ENCODE assay signal across 8 cellular contexts in genomic region chr7:6536262-6536770, GRCh38. TPM values are rescaled to one million over a fixed set of nuclear protein-coding genes. Genes with fewer than 3 reads are reported as not detected.
A peak's percentile ranks its signal among the peaks of the same experiment; 100 is the strongest.
DNase-seq lines count a peak whose midpoint lies in the region; ATAC-seq, FAIRE-seq and TF ChIP-seq lines count a peak whose summit lies in the region.

No MANE protein-coding gene starts in this region.

- TF ChIP-seq POLR2A in H1 (IDR thresholded peaks at IDR 0.05; ENCODE audit: control extremely low read depth in 1 of 2, low read depth in 2 of 2, low read length in 2 of 2) = no peak

- POLR2A ChIA-PET in GM10248 (lab: Yijun Ruan, JAX) = no interaction called here
- POLR2A ChIA-PET in H1 (lab: Charles Lee; ENCODE audit: partially characterized antibody) = interaction anchor here (0.7 to 1.0 kb wide), 2 partner anchors 13 to 40 kb away, joined by 3 read pairs; no protein-coding TSS in a partner anchor

- no peak overlapping the region for H2BK120ac ChIP-seq in H1 (replicated peaks; ENCODE audit: low read depth, low read length)

- no peak overlapping the region for H3K4ac ChIP-seq in H1 (replicated peaks; ENCODE audit: insufficient read length, low read depth, low read length)

- peaks cover 3 to 38% (median 34%) of the 10 kb centered on the region in 4 experiments for H3K27me3 ChIP-seq in H1 (replicated peaks in 1 of 4; ENCODE audit: control insufficient read depth in 3 of 4, extremely low read depth in 1 of 4, insufficient read depth in 3 of 4, low read length in 3 of 4)
- no peaks in the 10 kb centered on the region for H3K27me3 ChIP-seq in parathyroid adenoma (ENCODE audit: control insufficient read depth, insufficient read depth, low read length)

- H3K4me1 ChIP-seq in H1 (replicated peaks in 1 of 4; ENCODE audit: control insufficient read depth in 3 of 4, insufficient read depth in 4 of 4, low read length in 3 of 4) = peaks cover 0 to 4% (median 3%) of the 10 kb centered on the region in 4 experiments; a peak in 4 of 7 replicates
- no peaks in the 10 kb centered on the region for H3K4me1 ChIP-seq in parathyroid adenoma

- no peaks in the 10 kb centered on the region for H3K79me2 ChIP-seq in H1 (ENCODE audit: control insufficient read depth in 1 of 2, insufficient read depth in 2 of 2, low read length in 2 of 2)
- H3K79me2 ChIP-seq in parathyroid adenoma = no peaks in the 10 kb centered on the region

- H3K4me3 ChIP-seq in H1 (ENCODE audit: extremely low read depth in 1 of 4, insufficient read depth in 2 of 4, low read depth in 3 of 4, low read length in 4 of 4) (peak overlapping the region; percentile 58 to 75 (median 67)), parathyroid adenoma (ENCODE audit: low read depth, low read length) (no peak overlapping the region)

- H4K91ac ChIP-seq in H1 (replicated peaks; ENCODE audit: insufficient read length, low read length) = no peak overlapping the region

- H2BK12ac ChIP-seq in H1 (ENCODE audit: low read depth, low read length) = no peak overlapping the region

- H3K4me2 ChIP-seq in H1 (ENCODE audit: insufficient read depth in 1 of 2, low read depth in 2 of 2, low read length in 2 of 2) (peak overlapping the region; percentile 60 to 83), parathyroid adenoma (ENCODE audit: low read length) (peak overlapping the region; percentile 51)

- WGBS in H1 (ENCODE audit: extremely low coverage in 1 of 2, insufficient coverage in 1 of 2, insufficient read length in 1 of 2, insufficient replicate concordance in 2 of 2, low coverage in 1 of 2, low lambda C conversion rate in 2 of 2, missing lambda C conversion rate in 1 of 2), 2 experiments = 1% methylated on average over 13 of the region's 40 CpGs; no CpG with 5 or more reads in 1 of the 2 experiments

- H3K27ac ChIP-seq in H1 (ENCODE audit: low read depth, low read length) (no peak overlapping the region), parathyroid adenoma (no peak overlapping the region)

- H3K14ac ChIP-seq in H1 (ENCODE audit: insufficient read length) = no peak overlapping the region

- peaks cover 0 to 3% of the 10 kb centered on the region in 2 experiments for H4K20me1 ChIP-seq in H1 (replicated peaks in 1 of 2; ENCODE audit: control insufficient read depth in 1 of 2, insufficient read depth in 2 of 2, low read length in 2 of 2)

- H3K36me3 ChIP-seq in H1 (ENCODE audit: control insufficient read depth in 2 of 4, insufficient read depth in 4 of 4, low read length in 3 of 4) (no peaks in the 10 kb centered on the region), parathyroid adenoma (ENCODE audit: control insufficient read depth, insufficient read depth, low read length) (no peaks in the 10 kb centered on the region)

- no peak overlapping the region; the same call in 1 of the 2 replicates for H3K18ac ChIP-seq in H1 (ENCODE audit: extremely low read depth, low read length)

- H3K23me2 ChIP-seq in H1 (ENCODE audit: low read depth, low read length) = peaks cover 8% of the 10 kb centered on the region; the same call in 1 of the 2 replicates

- H2AFZ ChIP-seq in H1 (ENCODE audit: low read length) (no peak overlapping the region), parathyroid adenoma (peak overlapping the region; percentile 45)

- H2AK5ac ChIP-seq in H1 (ENCODE audit: low read depth, low read length) = no peak overlapping the region

- no peak overlapping the region for H4K8ac ChIP-seq in H1 (ENCODE audit: extremely low read depth, insufficient read depth, low read length)

- CTCF ChIA-PET in GM10248 (lab: Yijun Ruan, JAX) = interaction anchor here (1.3 to 2.1 kb wide), 2 partner anchors 9 to 23 kb away, joined by 4 to 13 read pairs; no protein-coding TSS in a partner anchor
- CTCF ChIA-PET in H1 (lab: Charles Lee; ENCODE audit: partially characterized antibody) = interaction anchor here (0.7 to 2.7 kb wide), 6 partner anchors 9 to 32 kb away, joined by 3 to 12 read pairs (median 4); no protein-coding TSS in a partner anchor

- H3K79me1 ChIP-seq in H1 (ENCODE audit: low read depth, low read length) = no peaks in the 10 kb centered on the region; the same call in 1 of the 2 replicates

- H3K9ac ChIP-seq in H1 (replicated peaks in 1 of 4; ENCODE audit: extremely low read depth in 1 of 4, low read depth in 3 of 4, low read length in 3 of 4) (no peak overlapping the region), parathyroid adenoma (no peak overlapping the region)

- no peak for FAIRE-seq in H1 (lab: Jason Lieb, UNC)

- no peak overlapping the region for H4K5ac ChIP-seq in H1 (ENCODE audit: insufficient read length, low read depth, low read length)

- H3K23ac ChIP-seq in H1 (ENCODE audit: insufficient read length) = no peak overlapping the region

- H2BK15ac ChIP-seq in H1 (ENCODE audit: low read length) = no peak overlapping the region

- peak; percentile 56 for DNase-seq in GM10248 (ENCODE audit: extremely low spot score)
- peak; percentile 55 for DNase-seq in NCI-H1105 treated with DMSO at 0.1 percent for 48 hours (lab: John Stamatoyannopoulos, UW)
- DNase-seq in H1 (ENCODE audit: low read depth in 1 of 2, low spot score in 2 of 2) = peak in 1 of 2 experiments; percentile 63
- no peak for DNase-seq in NCI-H2029 treated with DMSO at 0.1 percent for 48 hours (lab: John Stamatoyannopoulos, UW)
- no peak for DNase-seq in activated CD4-positive, CD25-positive, alpha-beta regulatory T cell treated with anti-CD3 and anti-CD28 coated beads, Interleukin-2, amount 50 U/mL, for 72 hours
- DNase-seq in foreskin melanocyte = no peak

- no peak overlapping the region for H2BK20ac ChIP-seq in H1 (ENCODE audit: low read length)

- TF ChIP-seq RAD21 in H1 (IDR thresholded peaks at IDR 0.05 in 1 of 2, conservative IDR thresholded peaks at IDR 0.05 in 1 of 2; ENCODE audit: low read depth in 2 of 2, low read length in 2 of 2) = no peak

- ATAC-seq in GM18498 (IDR thresholded peaks at IDR 0.05; ENCODE audit: unreplicated experiment) = no peak

- H3K9me3 ChIP-seq in H1 (ENCODE audit: insufficient read depth in 2 of 2, low read depth in 1 of 2, low read length in 1 of 2) (no peaks in the 10 kb centered on the region), parathyroid adenoma (ENCODE audit: control insufficient read depth, low read length) (no peaks in the 10 kb centered on the region)

- no peak for TF ChIP-seq CTCF in GM10248 (IDR thresholded peaks at IDR 0.05; ENCODE audit: control extremely low read depth, extremely low read depth, low read depth, missing control alignments)
- no peak for TF ChIP-seq CTCF in H1 (IDR thresholded peaks at IDR 0.05; ENCODE audit: control extremely low read depth in 1 of 3, insufficient read depth in 1 of 3, low read depth in 1 of 3, low read length in 3 of 3)
- no peak for TF ChIP-seq CTCF in parathyroid adenoma (IDR thresholded peaks at IDR 0.05)

- TF ChIP-seq EP300 in H1 (IDR thresholded peaks at IDR 0.05; ENCODE audit: borderline replicate concordance in 1 of 2, low read depth in 2 of 2, low read length in 2 of 2) = no peak

- no peak overlapping the region for H2BK5ac ChIP-seq in H1 (ENCODE audit: low read depth, low read length)

- H3K56ac ChIP-seq in H1 (replicated peaks; ENCODE audit: insufficient read length, low read depth, low read length) = no peak overlapping the region

TF ChIP-seq in H1, 55 proteins besides CTCF, POLR2A, EP300 and RAD21 (continues in another document):
- TF ChIP-seq PHF8 (conservative IDR thresholded peaks at IDR 0.05; ENCODE audit: low read depth, low read length) (no peak), NRF1 (IDR thresholded peaks at IDR 0.05; ENCODE audit: low read depth, low read length) (no peak), SAP30 (IDR thresholded peaks at IDR 0.05; ENCODE audit: insufficient read depth, insufficient replicate concordance, low read length) (no peak)

RNA-seq across cellular contexts. Expression of gene GRID2IP, which starts 14.9 kb away (rescaled TPM):
- 1.0 and 1.3 TPM in 2 replicates for total RNA-seq in H1 (2021; fragmentation: NEBNext Ultra II Directional; extraction: Animal tissue kit (Norgen Biotek cat#: 25700))
- polyA plus RNA-seq in H1 (2011; rRNA removed) = 0.80 and 1.5 TPM in 2 replicates
- 1.2 TPM for polyA plus RNA-seq in H1 (2011; cell fraction: cytosol; rRNA removed)
- 4.7 TPM for polyA plus RNA-seq in H1 (2011; cell fraction: nucleus; rRNA removed)
- polyA plus RNA-seq in H1 (2012, experiment 1 of 2) = 0.54 to 1.5 TPM (median 0.94 TPM) in 4 replicates
- 0.38 TPM for polyA plus RNA-seq in H1 (2012, experiment 2 of 2)
- 0.67 TPM for polyA plus RNA-seq in H1 (2013, experiment 1 of 2)
- polyA plus RNA-seq in H1 (2013, experiment 2 of 2) = 0.64 TPM
- 1.0 and 1.7 TPM in 2 replicates for polyA minus RNA-seq in H1 (2011; rRNA and poly(A)+ RNA removed)
- polyA minus RNA-seq in H1 (2011; cell fraction: cytosol; rRNA and poly(A)+ RNA removed) = 2.3 TPM
- 4.9 TPM for polyA minus RNA-seq in H1 (2011; cell fraction: nucleus; rRNA and poly(A)+ RNA removed)

RNA-seq across cellular contexts. Expression of gene ZDHHC4, which starts 40.9 kb away (rescaled TPM):
- 50.2 and 50.8 TPM in 2 replicates for total RNA-seq in H1 (2021; fragmentation: NEBNext Ultra II Directional; extraction: Animal tissue kit (Norgen Biotek cat#: 25700))
- 171 and 174 TPM in 2 replicates for polyA plus RNA-seq in H1 (2011; rRNA removed)
- 99.9 TPM for polyA plus RNA-seq in H1 (2011; cell fraction: cytosol; rRNA removed)
- 88.3 TPM for polyA plus RNA-seq in H1 (2011; cell fraction: nucleus; rRNA removed)
- 49.5 to 61.1 TPM (median 51.8 TPM) in 4 replicates for polyA plus RNA-seq in H1 (2012, experiment 1 of 2)
- 83.8 TPM for polyA plus RNA-seq in H1 (2012, experiment 2 of 2)
- 58.5 TPM for polyA plus RNA-seq in H1 (2013, experiment 1 of 2)
- 61.2 TPM for polyA plus RNA-seq in H1 (2013, experiment 2 of 2)
- 155 TPM in 2 replicates for polyA minus RNA-seq in H1 (2011; rRNA and poly(A)+ RNA removed)
- polyA minus RNA-seq in H1 (2011; cell fraction: cytosol; rRNA and poly(A)+ RNA removed) = 28.9 TPM
- polyA minus RNA-seq in H1 (2011; cell fraction: nucleus; rRNA and poly(A)+ RNA removed) = 50.4 TPM

RNA-seq across cellular contexts. Expression of gene KDELR2, which starts 52.4 kb away (rescaled TPM):
- total RNA-seq in H1 (2021; fragmentation: NEBNext Ultra II Directional; extraction: Animal tissue kit (Norgen Biotek cat#: 25700)) = 75.3 and 82.9 TPM in 2 replicates
- polyA plus RNA-seq in H1 (2011; rRNA removed) = 54.1 and 66.8 TPM in 2 replicates
- polyA plus RNA-seq in H1 (2011; cell fraction: cytosol; rRNA removed) = 48.6 TPM
- polyA plus RNA-seq in H1 (2011; cell fraction: nucleus; rRNA removed) = 21.9 TPM
- 45.3 to 54.2 TPM (median 47.7 TPM) in 4 replicates for polyA plus RNA-seq in H1 (2012, experiment 1 of 2)
- polyA plus RNA-seq in H1 (2012, experiment 2 of 2) = 35.5 TPM
- polyA plus RNA-seq in H1 (2013, experiment 1 of 2) = 79.4 TPM
- 94.5 TPM for polyA plus RNA-seq in H1 (2013, experiment 2 of 2)
- 57.5 and 65.0 TPM in 2 replicates for polyA minus RNA-seq in H1 (2011; rRNA and poly(A)+ RNA removed)
- polyA minus RNA-seq in H1 (2011; cell fraction: cytosol; rRNA and poly(A)+ RNA removed) = 36.8 TPM
- polyA minus RNA-seq in H1 (2011; cell fraction: nucleus; rRNA and poly(A)+ RNA removed) = 25.1 TPM

RNA-seq across cellular contexts. Expression of gene INTS15, which starts 53.5 kb away (rescaled TPM):
- 25.7 and 26.1 TPM in 2 replicates for total RNA-seq in H1 (2021; fragmentation: NEBNext Ultra II Directional; extraction: Animal tissue kit (Norgen Biotek cat#: 25700))
- polyA plus RNA-seq in H1 (2011; rRNA removed) = 23.0 and 37.3 TPM in 2 replicates
- polyA plus RNA-seq in H1 (2011; cell fraction: cytosol; rRNA removed) = 21.9 TPM
- 30.1 TPM for polyA plus RNA-seq in H1 (2011; cell fraction: nucleus; rRNA removed)
- polyA plus RNA-seq in H1 (2012, experiment 1 of 2) = 18.8 to 22.4 TPM (median 19.7 TPM) in 4 replicates
- 26.1 TPM for polyA plus RNA-seq in H1 (2012, experiment 2 of 2)
- 18.3 TPM for polyA plus RNA-seq in H1 (2013, experiment 1 of 2)
- polyA plus RNA-seq in H1 (2013, experiment 2 of 2) = 18.0 TPM
- 12.6 and 15.0 TPM in 2 replicates for polyA minus RNA-seq in H1 (2011; rRNA and poly(A)+ RNA removed)
- 18.3 TPM for polyA minus RNA-seq in H1 (2011; cell fraction: cytosol; rRNA and poly(A)+ RNA removed)
- polyA minus RNA-seq in H1 (2011; cell fraction: nucleus; rRNA and poly(A)+ RNA removed) = 12.6 TPM

Comparison
In these comparisons a context has a peak if more than half of its experiments do, and no peak if none do; other contexts are left out.
1. DNase-seq: peak in GM10248 (single experiment) and NCI-H1105 treated with DMSO at 0.1 percent for 48 hours (single experiment); none in NCI-H2029 treated with DMSO at 0.1 percent for 48 hours (single experiment), activated CD4-positive, CD25-positive, alpha-beta regulatory T cell treated with anti-CD3 and anti-CD28 coated beads, Interleukin-2, amount 50 U/mL, for 72 hours (single experiment) and foreskin melanocyte (single experiment).